In genomic region chr3:36124118-36124796, GRCh38 we compare ENCODE assay signal across 9 cellular contexts.
DNase-seq lines count a peak whose midpoint lies in the region; ATAC-seq and TF ChIP-seq lines count a peak whose summit lies in the region.
"Had no signal": no experiment of that assay in that cellular context is flagged by ENCODE, and none has a peak within 500 bp of the region (broad histone marks: within the 10 kb centered on the region; RNA-seq: fewer than 3 reads in every experiment).

No MANE protein-coding gene starts in this region.

- H3K4me1 ChIP-seq in neural progenitor cell (no peaks in the 10 kb centered on the region), esophagus squamous epithelium (no peaks in the 10 kb centered on the region)

- no peaks in the 10 kb centered on the region for H3K79me2 ChIP-seq in neural progenitor cell (ENCODE audit: low read depth)

- H3K4me3 ChIP-seq in neural progenitor cell (no peak overlapping the region), esophagus squamous epithelium (no peak overlapping the region)

- TF ChIP-seq CTCF in neural progenitor cell (IDR thresholded peaks at IDR 0.05) (peak; percentile 83), esophagus squamous epithelium (IDR thresholded peaks at IDR 0.05) (peak in 1 of 6 experiments; percentile 7)

- H3K27me3 Mint-ChIP-seq in neural progenitor cell (ENCODE audit: insufficient read depth, low read depth): no peaks in the 10 kb centered on the region
- H3K27me3 Mint-ChIP-seq in activated T-cell treated with anti-CD3 and anti-CD28 coated beads, Interleukin-2, amount 50 U/mL, for 72 hours (ENCODE audit: low read depth): no peaks in the 10 kb centered on the region

- no peak for TF ChIP-seq POLR2A in esophagus squamous epithelium (IDR thresholded peaks at IDR 0.05)

- H3F3A ChIP-seq in neural progenitor cell (ENCODE audit: low read depth): no peaks in the 10 kb centered on the region

- no peak overlapping the region for H3K27ac Mint-ChIP-seq in neural progenitor cell
- no peak overlapping the region for H3K27ac Mint-ChIP-seq in activated T-cell treated with anti-CD3 and anti-CD28 coated beads, Interleukin-2, amount 50 U/mL, for 72 hours

- peak overlapping the region; percentile 82 for H2AFZ ChIP-seq in neural progenitor cell (replicated peaks)

- no peak overlapping the region for H3K9ac ChIP-seq in neural progenitor cell

- H3K4me2 ChIP-seq in neural progenitor cell: no peak overlapping the region

- H3K9me3 Mint-ChIP-seq in neural progenitor cell: no peaks in the 10 kb centered on the region
- H3K9me3 Mint-ChIP-seq in activated T-cell treated with anti-CD3 and anti-CD28 coated beads, Interleukin-2, amount 50 U/mL, for 72 hours: peaks cover 4 to 9% of the 10 kb centered on the region in 2 donors

- intact Hi-C loops in esophagus squamous epithelium (cut with DNase I): no loop called here

- no peak overlapping the region for H3K4me3 Mint-ChIP-seq in neural progenitor cell
- no peak overlapping the region for H3K4me3 Mint-ChIP-seq in activated T-cell treated with anti-CD3 and anti-CD28 coated beads, Interleukin-2, amount 50 U/mL, for 72 hours

- DNase-seq in ELR (ENCODE audit: low read depth): peak; percentile 59
- peak; percentile 13 to 42 for DNase-seq in NCI-H446 (lab: John Stamatoyannopoulos, UW)
- peak; percentile 14 to 37 for DNase-seq in dermis microvascular lymphatic vessel endothelial cell (ENCODE audit: low read depth in 2 of 2)
- DNase-seq in neural progenitor cell (ENCODE audit: low spot score): peak; percentile 83
- DNase-seq in esophagus squamous epithelium (lab: John Stamatoyannopoulos, UW): no peak
- DNase-seq in activated T-cell treated with anti-CD3 and anti-CD28 coated beads, Interleukin-2, amount 50 U/mL, for 72 hours: no peak
- no peak for DNase-seq in activated gamma-delta T cell treated with Interleukin-2 at 50 U/mL for 16 hours
- DNase-seq in HuH-7.5 (ENCODE audit: low spot score): no peak
- DNase-seq: NCI-H1694 treated with DMSO at 0.1 percent for 48 hours had no signal

- no peak for ATAC-seq in activated T-cell treated with anti-CD3 and anti-CD28 coated beads, Interleukin-2, amount 50 U/mL, for 72 hours (replicated peaks in 1 of 2)

- H4K20me1 ChIP-seq in neural progenitor cell (ENCODE audit: low read depth): no peaks in the 10 kb centered on the region

- no peaks in the 10 kb centered on the region for H3K4me1 Mint-ChIP-seq in neural progenitor cell
- H3K4me1 Mint-ChIP-seq in activated T-cell treated with anti-CD3 and anti-CD28 coated beads, Interleukin-2, amount 50 U/mL, for 72 hours (ENCODE audit: low read depth): no peaks in the 10 kb centered on the region

- H3K27me3 ChIP-seq in neural progenitor cell (no peaks in the 10 kb centered on the region), esophagus squamous epithelium (no peaks in the 10 kb centered on the region)

- H3K36me3 ChIP-seq in neural progenitor cell (no peaks in the 10 kb centered on the region), esophagus squamous epithelium (no peaks in the 10 kb centered on the region)

- H3K27ac ChIP-seq in neural progenitor cell: no peak overlapping the region
- H3K27ac ChIP-seq in esophagus squamous epithelium: no peak overlapping the region

- H3K9me3 ChIP-seq in neural progenitor cell (ENCODE audit: low read depth): no peaks in the 10 kb centered on the region
- peaks cover 0 to 5% (median 0%) of the 10 kb centered on the region in 3 donors for H3K9me3 ChIP-seq in esophagus squamous epithelium

- H3K36me3 Mint-ChIP-seq in neural progenitor cell: no peaks in the 10 kb centered on the region
- peaks cover 0 to 3% of the 10 kb centered on the region in 2 donors for H3K36me3 Mint-ChIP-seq in activated T-cell treated with anti-CD3 and anti-CD28 coated beads, Interleukin-2, amount 50 U/mL, for 72 hours (ENCODE audit: insufficient read depth in 2 of 2)

- 40 to 56% methylated on average over 2 of the region's 2 CpGs for WGBS in esophagus squamous epithelium, 2 donors

Comparison
In these comparisons a context has a peak if more than half of its experiments do, and no peak if none do; other contexts are left out.
1. DNase-seq: peak in ELR (single experiment), NCI-H446 (2 of 2), dermis microvascular lymphatic vessel endothelial cell (2 of 2) and neural progenitor cell (single experiment); none in esophagus squamous epithelium (single experiment), activated T-cell treated with anti-CD3 and anti-CD28 coated beads, Interleukin-2, amount 50 U/mL, for 72 hours (0 of 2), activated gamma-delta T cell treated with Interleukin-2 at 50 U/mL for 16 hours (single experiment) and HuH-7.5 (single experiment).